ENCODE assay signal across 26 cellular contexts in the genomic region with DNA sequence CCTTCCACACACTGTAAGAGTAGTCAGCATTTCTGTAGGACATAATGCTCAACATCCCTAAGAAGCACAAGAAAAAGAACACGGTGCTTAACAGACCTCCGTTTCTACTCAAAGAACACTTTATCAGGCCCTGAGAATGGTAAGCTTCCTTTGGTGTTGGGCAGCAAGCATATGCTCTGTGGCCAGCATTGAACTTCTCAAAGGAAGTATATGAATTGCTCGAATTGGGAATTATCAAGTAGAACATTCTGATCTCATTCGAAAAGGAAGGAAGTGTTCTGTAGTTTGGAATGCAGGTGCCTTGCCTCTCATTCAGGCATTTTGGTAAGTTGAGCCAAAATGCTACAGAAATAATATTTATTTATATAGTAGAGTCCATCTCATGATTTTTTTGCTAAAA.
A peak's percentile ranks its signal among the peaks of the same experiment; 100 is the strongest.
DNase-seq lines count a peak whose midpoint lies in the region; FAIRE-seq and TF ChIP-seq lines count a peak whose summit lies in the region.
"Had no signal": no experiment of that assay in that cellular context is flagged by ENCODE, and none has a peak within 500 bp of the region (broad histone marks: within the 10 kb centered on the region; RNA-seq: fewer than 3 reads in every experiment).

No MANE protein-coding gene starts in this region.

- H3K4me3 ChIP-seq in uterus: no peak overlapping the region
- H3K4me3 ChIP-seq: BLaER1, GM12878 had no signal

- no peaks in the 10 kb centered on the region for H3K36me3 ChIP-seq in uterus
- H3K36me3 ChIP-seq: BE2C, BLaER1 had no signal

- no peak overlapping the region for H3K27ac ChIP-seq in uterus
- H3K27ac ChIP-seq: BLaER1 had no signal

- DNase-seq in GM12891 (ENCODE audit: insufficient read length, low spot score): no peak
- DNase-seq in H54 (ENCODE audit: insufficient read length, low spot score): no peak
- peak; percentile 63 for DNase-seq in dermis blood vessel endothelial cell
- peak; percentile 25 to 31 for DNase-seq in lung microvascular endothelial cell (ENCODE audit: low read depth in 2 of 2)
- DNase-seq in uterus: no peak
- no peak for DNase-seq in SW 1271 (lab: John Stamatoyannopoulos, UW)
- no peak for DNase-seq in mucosa of gallbladder (ENCODE audit: low spot score)
- DNase-seq in NK-92 (lab: John Stamatoyannopoulos, UW; ENCODE audit: unreplicated experiment): no peak
- DNase-seq: 8988T; ACHN; BE2C; C1 segment of cervical spinal cord; CD4-positive, alpha-beta memory T cell; CD4-positive, CD25-positive, alpha-beta regulatory T cell; CD8-positive, alpha-beta memory T cell; COR-L47; DMS 273 treated with DMSO at 0.1 percent for 48 hours; DMS153; DMS53; DMS79; DND-41; EL; GDM1 had no signal

- intact Hi-C loops in uterus (cut with DNase I; ENCODE audit: low total_unique reads): no loop called here

- TF ChIP-seq CTCF in uterus (IDR thresholded peaks at IDR 0.05): no peak

- TF ChIP-seq POLR2A in GM12891 (IDR thresholded peaks at IDR 0.05; ENCODE audit: low read depth, low read length) (no peak), H54 (IDR thresholded peaks at IDR 0.05; ENCODE audit: low read depth, low read length) (no peak), uterus (IDR thresholded peaks at IDR 0.05) (no peak)

- no peaks in the 10 kb centered on the region for H3K4me1 ChIP-seq in uterus
- H3K4me1 ChIP-seq: BE2C, BLaER1 had no signal

- H3K27me3 ChIP-seq in uterus: no peaks in the 10 kb centered on the region
- H3K27me3 ChIP-seq: BE2C, BLaER1 had no signal

- FAIRE-seq in GM12891 (lab: Jason Lieb, UNC) (peak; percentile 20), H54 (lab: Jason Lieb, UNC) (peak; percentile 33)
- FAIRE-seq: A204.1, GM12878 had no signal

- H3K9me3 ChIP-seq in uterus: no peaks in the 10 kb centered on the region
- H3K9me3 ChIP-seq: BE2C, BLaER1 had no signal

TF ChIP-seq in GM12891, 5 proteins besides CTCF, POLR2A, EP300 and RAD21:
- TF ChIP-seq TAF1 (IDR thresholded peaks at IDR 0.05; ENCODE audit: low read depth, low read length): no peak
- no peak for TF ChIP-seq POLR2AphosphoS5 (IDR thresholded peaks at IDR 0.05; ENCODE audit: low read depth, low read length)
- no peak for TF ChIP-seq PAX5 (IDR thresholded peaks at IDR 0.05; ENCODE audit: insufficient read depth, low read length, severe bottlenecking)
- no peak for TF ChIP-seq POU2F2 (IDR thresholded peaks at IDR 0.05; ENCODE audit: low read depth, low read length)
- TF ChIP-seq SPI1 (IDR thresholded peaks at IDR 0.05; ENCODE audit: low read depth, low read length): no peak

Comparison
In these comparisons a context has a peak if more than half of its experiments do, and no peak if none do; other contexts are left out.
1. DNase-seq: peak in dermis blood vessel endothelial cell (single experiment) and lung microvascular endothelial cell (2 of 2); none in GM12891 (single experiment), H54 (single experiment), uterus (0 of 2), SW 1271 (0 of 2), mucosa of gallbladder (single experiment) and NK-92 (single experiment).